ENCODE assay signal across 8 cellular contexts in genomic region chr21:38807481-38807880, GRCh38. TPM values are rescaled to one million over a fixed set of nuclear protein-coding genes. Genes with fewer than 3 reads are reported as not detected.
DNase-seq lines count a peak whose midpoint lies in the region; ATAC-seq lines count a peak whose summit lies in the region.

No MANE protein-coding gene starts in this region.

- peaks cover 17% of the 10 kb centered on the region for H3K27me3 ChIP-seq in iPS-20b (ENCODE audit: insufficient read depth, low read length)

- H3K27me3 Mint-ChIP-seq in activated T-helper 17 cell treated with anti-CD3 and anti-CD28 coated beads, Interleukin-2, amount 50 U/mL, for 72 hours = no peaks in the 10 kb centered on the region

- peaks cover 20% of the 10 kb centered on the region for H3K36me3 ChIP-seq in iPS-20b (ENCODE audit: insufficient read depth, low read depth, low read length)

- peak overlapping the region; percentile 90 for H3K4me3 ChIP-seq in iPS-20b (ENCODE audit: low read length)

- H3K4me3 Mint-ChIP-seq in activated T-helper 17 cell treated with anti-CD3 and anti-CD28 coated beads, Interleukin-2, amount 50 U/mL, for 72 hours = peak overlapping the region; percentile 96

- H3K36me3 Mint-ChIP-seq in activated T-helper 17 cell treated with anti-CD3 and anti-CD28 coated beads, Interleukin-2, amount 50 U/mL, for 72 hours (ENCODE audit: low read depth) = peaks cover 62% of the 10 kb centered on the region

- peak; percentile 36 for DNase-seq in NCI-H345 (lab: John Stamatoyannopoulos, UW)
- no peak for DNase-seq in NCI-H345 treated with DMSO at 0.1 percent for 48 hours (lab: John Stamatoyannopoulos, UW; ENCODE audit: unreplicated experiment)
- no peak for DNase-seq in stimulated activated CD4-positive, alpha-beta T cell treated with anti-CD3 and anti-CD28 coated beads, Interleukin-15, amount 100 ng/mL, for 24 hours

- H3K27ac ChIP-seq in iPS-20b (ENCODE audit: low read length) = no peak overlapping the region
- H3K27ac ChIP-seq in temporal lobe (ENCODE audit: low read depth, low read length) = peak overlapping the region; percentile 66

- peak overlapping the region; percentile 84; the same call in 1 of the 2 replicates for H3K9ac ChIP-seq in iPS-20b (ENCODE audit: low read depth, low read length)

- no peak for ATAC-seq in activated T-helper 17 cell treated with anti-CD3 and anti-CD28 coated beads, Interleukin-2, amount 50 U/mL, for 72 hours (replicated peaks)
- no peak for ATAC-seq in GM18861 (IDR thresholded peaks at IDR 0.05; ENCODE audit: unreplicated experiment)
- no peak for ATAC-seq in GM21576 (IDR thresholded peaks at IDR 0.05; ENCODE audit: unreplicated experiment)

- peaks cover 44% of the 10 kb centered on the region for H3K4me1 ChIP-seq in iPS-20b (ENCODE audit: insufficient read depth, low read length)

- H3K4me1 Mint-ChIP-seq in activated T-helper 17 cell treated with anti-CD3 and anti-CD28 coated beads, Interleukin-2, amount 50 U/mL, for 72 hours = peaks cover 22% of the 10 kb centered on the region

- H3K9me3 ChIP-seq in iPS-20b (ENCODE audit: insufficient read depth, low read depth, low read length) = no peaks in the 10 kb centered on the region

- H3K27ac Mint-ChIP-seq in activated T-helper 17 cell treated with anti-CD3 and anti-CD28 coated beads, Interleukin-2, amount 50 U/mL, for 72 hours = peak overlapping the region; percentile 96

- no peaks in the 10 kb centered on the region for H3K9me3 Mint-ChIP-seq in activated T-helper 17 cell treated with anti-CD3 and anti-CD28 coated beads, Interleukin-2, amount 50 U/mL, for 72 hours

RNA-seq across cellular contexts. Expression of gene ETS2, which starts 1.8 kb away (rescaled TPM):
- 10 to 100 TPM; 20.5 to 41.9 TPM for total RNA-seq in activated T-helper 17 cell treated with anti-CD3 and anti-CD28 coated beads, Interleukin-2, amount 50 U/mL, for 72 hours
- 9.6 TPM for total RNA-seq in temporal lobe
